ENCODE assay signal across 10 cellular contexts in the genomic region with DNA sequence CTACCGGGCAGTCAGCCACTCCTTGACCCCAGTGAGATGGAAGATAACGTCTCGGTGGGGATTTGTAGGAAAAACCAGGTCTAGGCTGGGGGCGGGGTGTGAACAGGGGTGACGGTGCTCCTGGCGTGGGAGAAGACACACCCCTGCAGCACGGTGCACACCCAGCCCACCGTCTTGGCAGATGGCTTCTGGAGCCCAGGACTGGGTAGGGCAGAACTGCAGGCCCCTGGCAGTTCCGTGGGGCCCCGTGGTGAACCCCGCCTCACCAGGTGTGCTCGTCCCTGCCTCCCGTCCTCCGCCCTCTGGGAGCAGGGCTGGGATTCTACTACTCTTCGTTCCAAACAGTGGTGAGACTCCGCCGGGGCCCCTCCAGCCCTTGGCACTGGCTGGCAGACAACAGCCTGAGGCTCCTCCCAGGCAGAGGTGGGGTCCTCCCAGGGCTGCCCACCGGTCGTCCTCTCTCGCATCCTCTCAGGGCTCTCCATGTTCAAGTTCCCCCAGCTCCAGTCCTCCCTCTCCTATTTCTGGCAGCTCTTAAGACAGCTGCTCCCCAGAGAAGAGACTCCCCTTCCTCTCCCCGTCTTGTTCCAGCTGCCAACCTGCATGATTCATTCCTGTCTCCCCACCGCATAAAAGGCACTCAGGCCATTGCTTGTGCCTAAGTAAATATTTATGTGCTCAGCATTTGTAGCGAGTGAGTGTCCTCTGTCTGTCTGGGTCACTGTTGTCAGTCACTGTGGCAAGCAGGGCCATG.
DNase-seq lines count a peak whose midpoint lies in the region; ATAC-seq and TF ChIP-seq lines count a peak whose summit lies in the region.
"Had no signal": no experiment of that assay in that cellular context is flagged by ENCODE, and none has a peak within 500 bp of the region (broad histone marks: within the 10 kb centered on the region; RNA-seq: fewer than 3 reads in every experiment).

No MANE protein-coding gene starts in this region.

- ATAC-seq in upper lobe of left lung (ENCODE audit: low FRiP score in 2 of 2): peak; percentile 49 to 68
- no peak for ATAC-seq in GM19023 (IDR thresholded peaks at IDR 0.05; ENCODE audit: unreplicated experiment)
- ATAC-seq: body of pancreas had no signal

- TF ChIP-seq CTCF in foreskin fibroblast (IDR thresholded peaks at IDR 0.05; ENCODE audit: low read depth, low read length): no peak
- TF ChIP-seq CTCF in upper lobe of left lung (IDR thresholded peaks at IDR 0.05): no peak

- no peak overlapping the region for H3K27ac ChIP-seq in upper lobe of left lung
- H3K27ac ChIP-seq: body of pancreas had no signal

- no peak for TF ChIP-seq POLR2A in upper lobe of left lung (IDR thresholded peaks at IDR 0.05)

- no peak for TF ChIP-seq EP300 in upper lobe of left lung (IDR thresholded peaks at IDR 0.05)

- H3K9me3 ChIP-seq in upper lobe of left lung: peaks cover 0 to 4% (median 0%) of the 10 kb centered on the region in 4 donors
- H3K9me3 ChIP-seq: body of pancreas had no signal

- H3K4me3 ChIP-seq in foreskin fibroblast (ENCODE audit: low read depth in 1 of 2, low read length in 2 of 2) (no peak overlapping the region), upper lobe of left lung (peak overlapping the region in 1 of 4 donors; percentile 7)
- H3K4me3 ChIP-seq: body of pancreas had no signal

- no peaks in the 10 kb centered on the region for H3K36me3 ChIP-seq in upper lobe of left lung

- WGBS in upper lobe of left lung, 2 donors: 41 to 51% methylated on average over 12 to 23 of the region's 23 CpGs

- peaks cover 5 to 14% (median 8%) of the 10 kb centered on the region in 4 donors for H3K4me1 ChIP-seq in upper lobe of left lung

- DNase-seq in activated effector memory CD4-positive, alpha-beta T cell treated with anti-CD3 and anti-CD28 coated beads, Interleukin-2, amount 50 U/mL, for 16 hours: peak; percentile 55
- no peak for DNase-seq in activated effector memory CD4-positive, alpha-beta T cell treated with Interleukin-2 at 50 U/mL for 16 hours
- DNase-seq in RKO (ENCODE audit: low spot score): peak; percentile 32
- peak; percentile 65 to 77 for DNase-seq in foreskin fibroblast
- DNase-seq in upper lobe of left lung: peak in 1 of 2 donors; percentile 33
- no peak for DNase-seq in Kasumi-1 (lab: John Stamatoyannopoulos, UW)
- no peak for DNase-seq in SIG-M5 (lab: John Stamatoyannopoulos, UW)
- DNase-seq: body of pancreas; CD4-positive, CD25-positive, alpha-beta regulatory T cell had no signal

- H3K27me3 ChIP-seq in upper lobe of left lung: no peaks in the 10 kb centered on the region
- H3K27me3 ChIP-seq: body of pancreas had no signal

Comparison
In these comparisons a context has a peak if more than half of its experiments do, and no peak if none do; other contexts are left out.
1. DNase-seq: peak in activated effector memory CD4-positive, alpha-beta T cell treated with anti-CD3 and anti-CD28 coated beads, Interleukin-2, amount 50 U/mL, for 16 hours (single experiment), RKO (single experiment) and foreskin fibroblast (2 of 2); none in activated effector memory CD4-positive, alpha-beta T cell treated with Interleukin-2 at 50 U/mL for 16 hours (single experiment), Kasumi-1 (0 of 2) and SIG-M5 (single experiment).